In the genomic region with DNA sequence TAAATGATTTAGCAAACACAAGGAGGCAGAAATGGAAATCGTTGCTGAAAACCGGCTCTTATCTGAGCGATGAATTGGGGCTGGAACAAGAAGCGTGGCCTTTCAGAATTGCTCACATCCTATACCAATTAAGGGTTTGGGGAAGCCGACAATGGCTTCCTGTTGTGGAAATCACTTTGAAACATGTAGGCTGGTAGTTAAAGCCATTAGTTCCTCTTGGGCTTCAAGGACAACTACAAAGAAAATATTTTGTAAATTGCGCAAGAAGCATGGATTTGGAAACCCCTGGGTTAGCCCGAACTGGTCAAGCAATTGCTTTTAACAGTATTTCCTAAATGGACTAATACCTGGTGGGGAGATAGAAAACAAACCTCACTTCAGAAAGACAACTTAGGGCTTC, we compare ENCODE assay signal across 1 cellular context.
TF ChIP-seq lines count a peak whose summit lies in the region.

No MANE protein-coding gene starts in this region.

TF ChIP-seq in HepG2, 621 proteins besides CTCF, POLR2A, EP300 and RAD21 (continued from another document):
- TF ChIP-seq, protein P1, sequence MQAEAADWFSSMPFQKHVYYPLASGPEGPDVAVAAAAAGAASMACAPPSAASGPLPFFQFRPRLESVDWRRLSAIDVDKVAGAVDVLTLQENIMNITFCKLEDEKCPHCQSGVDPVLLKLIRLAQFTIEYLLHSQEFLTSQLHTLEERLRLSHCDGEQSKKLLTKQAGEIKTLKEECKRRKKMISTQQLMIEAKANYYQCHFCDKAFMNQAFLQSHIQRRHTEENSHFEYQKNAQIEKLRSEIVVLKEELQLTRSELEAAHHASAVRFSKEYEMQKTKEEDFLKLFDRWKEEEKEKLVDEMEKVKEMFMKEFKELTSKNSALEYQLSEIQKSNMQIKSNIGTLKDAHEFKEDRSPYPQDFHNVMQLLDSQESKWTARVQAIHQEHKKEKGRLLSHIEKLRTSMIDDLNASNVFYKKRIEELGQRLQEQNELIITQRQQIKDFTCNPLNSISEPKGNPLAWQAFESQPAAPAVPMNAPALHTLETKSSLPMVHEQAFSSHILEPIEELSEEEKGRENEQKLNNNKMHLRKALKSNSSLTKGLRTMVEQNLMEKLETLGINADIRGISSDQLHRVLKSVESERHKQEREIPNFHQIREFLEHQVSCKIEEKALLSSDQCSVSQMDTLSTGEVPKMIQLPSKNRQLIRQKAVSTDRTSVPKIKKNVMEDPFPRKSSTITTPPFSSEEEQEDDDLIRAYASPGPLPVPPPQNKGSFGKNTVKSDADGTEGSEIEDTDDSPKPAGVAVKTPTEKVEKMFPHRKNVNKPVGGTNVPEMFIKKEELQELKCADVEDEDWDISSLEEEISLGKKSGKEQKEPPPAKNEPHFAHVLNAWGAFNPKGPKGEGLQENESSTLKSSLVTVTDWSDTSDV (CRISPR knock-in tag; IDR thresholded peaks at IDR 0.05) = no peak
- TF ChIP-seq ZNF30 (CRISPR knock-in tag; IDR thresholded peaks at IDR 0.05) (no peak), ZNF296 (CRISPR knock-in tag; conservative IDR thresholded peaks at IDR 0.05) (no peak), PHF20 (CRISPR knock-in tag; IDR thresholded peaks at IDR 0.05) (no peak), TCF12 (IDR thresholded peaks at IDR 0.05) (no peak), TCF12 (CRISPR knock-in tag; IDR thresholded peaks at IDR 0.05) (no peak), BHLHE40 (IDR thresholded peaks at IDR 0.05; ENCODE audit: low read length) (no peak), ZNF20 (CRISPR knock-in tag; IDR thresholded peaks at IDR 0.05) (no peak), IKZF1 (IDR thresholded peaks at IDR 0.05) (no peak), MYNN (CRISPR knock-in tag; IDR thresholded peaks at IDR 0.05; ENCODE audit: low read depth) (no peak), ZNF496 (CRISPR knock-in tag; IDR thresholded peaks at IDR 0.05; ENCODE audit: insufficient replicate concordance) (no peak), ZNF841 (CRISPR knock-in tag; IDR thresholded peaks at IDR 0.05; ENCODE audit: borderline replicate concordance) (no peak), GABPA (IDR thresholded peaks at IDR 0.05; ENCODE audit: low read depth, low read length) (no peak), GABPA (CRISPR knock-in tag; IDR thresholded peaks at IDR 0.05; ENCODE audit: low read depth) (0 out of 2 replicates have a peak, but pooled peaks have one; percentile 26), ZNF580 (CRISPR knock-in tag; IDR thresholded peaks at IDR 0.05; ENCODE audit: borderline replicate concordance, low read depth) (no peak), ZNF12 (CRISPR knock-in tag; IDR thresholded peaks at IDR 0.05) (no peak), ZSCAN9 (CRISPR knock-in tag; IDR thresholded peaks at IDR 0.05; ENCODE audit: borderline replicate concordance) (no peak), TCF7L2 (IDR thresholded peaks at IDR 0.05; ENCODE audit: low read depth, low read length) (no peak), RAD51 (IDR thresholded peaks at IDR 0.05; ENCODE audit: borderline replicate concordance) (no peak), ZNF34 (CRISPR knock-in tag; IDR thresholded peaks at IDR 0.05; ENCODE audit: borderline replicate concordance) (no peak), ZNF451 (CRISPR knock-in tag; IDR thresholded peaks at IDR 0.05) (no peak), NFRKB (IDR thresholded peaks at IDR 0.05) (no peak), FOXC1 (CRISPR knock-in tag; IDR thresholded peaks at IDR 0.05; ENCODE audit: borderline replicate concordance) (no peak), SUZ12 (IDR thresholded peaks at IDR 0.05; ENCODE audit: low read depth, low read length) (no peak), ZNF367 (CRISPR knock-in tag; IDR thresholded peaks at IDR 0.05; ENCODE audit: borderline replicate concordance) (no peak), HNRNPUL1 (IDR thresholded peaks at IDR 0.05; ENCODE audit: low read depth, low read length) (no peak)
- TF ChIP-seq, protein P2, sequence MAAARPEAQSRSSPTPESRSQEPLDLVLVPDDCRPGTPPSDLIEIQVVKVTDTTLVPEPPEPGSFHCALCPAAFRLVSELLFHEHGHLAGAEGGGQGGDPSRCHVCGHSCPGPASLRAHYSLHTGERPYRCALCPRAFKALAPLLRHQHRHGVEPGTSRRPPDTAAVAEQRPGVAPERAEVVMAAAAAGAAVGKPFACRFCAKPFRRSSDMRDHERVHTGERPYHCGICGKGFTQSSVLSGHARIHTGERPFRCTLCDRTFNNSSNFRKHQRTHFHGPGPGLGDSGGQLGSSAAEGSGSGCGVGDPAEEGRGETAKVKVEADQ (CRISPR knock-in tag; IDR thresholded peaks at IDR 0.05; ENCODE audit: borderline replicate concordance) = no peak
- TF ChIP-seq, protein P3, sequence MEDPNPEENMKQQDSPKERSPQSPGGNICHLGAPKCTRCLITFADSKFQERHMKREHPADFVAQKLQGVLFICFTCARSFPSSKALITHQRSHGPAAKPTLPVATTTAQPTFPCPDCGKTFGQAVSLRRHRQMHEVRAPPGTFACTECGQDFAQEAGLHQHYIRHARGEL (CRISPR knock-in tag; IDR thresholded peaks at IDR 0.05) = no peak
- TF ChIP-seq, protein P4, sequence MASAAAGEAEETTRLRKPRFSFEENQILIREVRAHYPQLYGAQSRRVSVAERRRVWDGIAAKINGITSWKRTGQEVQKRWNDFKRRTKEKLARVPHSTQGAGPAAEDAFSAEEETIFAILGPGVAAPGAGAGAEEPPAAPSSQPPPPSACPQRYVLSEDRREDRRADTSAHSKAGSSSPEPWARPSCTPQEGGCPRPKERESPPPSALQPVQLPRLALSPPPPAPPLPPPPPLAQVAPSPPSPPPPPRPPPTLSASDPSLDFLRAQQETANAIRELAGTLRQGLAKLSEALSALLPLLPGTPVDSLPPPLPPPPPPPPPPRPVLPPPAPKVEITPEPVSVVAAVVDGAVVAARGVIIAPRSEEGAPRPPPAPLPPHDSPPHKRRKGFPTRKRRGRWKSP (CRISPR knock-in tag; IDR thresholded peaks at IDR 0.05) = no peak
- TF ChIP-seq, protein P5, sequence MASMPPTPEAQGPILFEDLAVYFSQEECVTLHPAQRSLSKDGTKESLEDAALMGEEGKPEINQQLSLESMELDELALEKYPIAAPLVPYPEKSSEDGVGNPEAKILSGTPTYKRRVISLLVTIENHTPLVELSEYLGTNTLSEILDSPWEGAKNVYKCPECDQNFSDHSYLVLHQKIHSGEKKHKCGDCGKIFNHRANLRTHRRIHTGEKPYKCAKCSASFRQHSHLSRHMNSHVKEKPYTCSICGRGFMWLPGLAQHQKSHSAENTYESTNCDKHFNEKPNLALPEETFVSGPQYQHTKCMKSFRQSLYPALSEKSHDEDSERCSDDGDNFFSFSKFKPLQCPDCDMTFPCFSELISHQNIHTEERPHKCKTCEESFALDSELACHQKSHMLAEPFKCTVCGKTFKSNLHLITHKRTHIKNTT (CRISPR knock-in tag; IDR thresholded peaks at IDR 0.05) = no peak
